Comparison of ENCODE assay signal across 9 cellular contexts in genomic region chr11:10314199-10315072, GRCh38. TPM values are rescaled to one million over a fixed set of nuclear protein-coding genes. Genes with fewer than 3 reads are reported as not detected.
DNase-seq lines count a peak whose midpoint lies in the region; ATAC-seq and TF ChIP-seq lines count a peak whose summit lies in the region.
"Had no signal": no experiment of that assay in that cellular context is flagged by ENCODE, and none has a peak within 500 bp of the region (broad histone marks: within the 10 kb centered on the region; RNA-seq: fewer than 3 reads in every experiment).

No MANE protein-coding gene starts in this region.

- H3K9ac ChIP-seq in smooth muscle cell (ENCODE audit: low read depth) = no peak overlapping the region

- H3K4me3 ChIP-seq in right cardiac atrium (ENCODE audit: low read length) (no peak overlapping the region), smooth muscle cell (no peak overlapping the region)
- H3K4me3 ChIP-seq: lung had no signal

- no peaks in the 10 kb centered on the region for H3K36me3 ChIP-seq in smooth muscle cell (ENCODE audit: low read depth)

- H3K27ac ChIP-seq in right cardiac atrium (ENCODE audit: low read length) = no peak overlapping the region
- H3K27ac ChIP-seq in smooth muscle cell (ENCODE audit: low read depth) = no peak overlapping the region

- peaks cover 2% of the 10 kb centered on the region for H3K4me1 ChIP-seq in right cardiac atrium (ENCODE audit: control insufficient read depth, insufficient read depth, low read length)
- H3K4me1 ChIP-seq in smooth muscle cell (ENCODE audit: low read depth) = peaks cover 25% of the 10 kb centered on the region

- no peaks in the 10 kb centered on the region for H3K79me2 ChIP-seq in smooth muscle cell (ENCODE audit: low read depth)

- no peak overlapping the region for H2AFZ ChIP-seq in smooth muscle cell (ENCODE audit: low read depth)

- intact Hi-C loops in right cardiac atrium (cut with DNase I) = loop anchor here in 1 of 4 donors (10.0 kb wide), 1 partner anchor 50 kb away; no protein-coding TSS in a partner anchor

- no peaks in the 10 kb centered on the region for H3F3A ChIP-seq in smooth muscle cell (ENCODE audit: low read depth)

- peak; percentile 52 for DNase-seq in GM10266 (ENCODE audit: extremely low spot score)
- DNase-seq in right cardiac atrium = no peak
- DNase-seq in smooth muscle cell (lab: John Stamatoyannopoulos, UW; ENCODE audit: unreplicated experiment) = no peak
- DNase-seq in ecto neural progenitor cell (ENCODE audit: low spot score) = no peak
- no peak for DNase-seq in NCI-H146 treated with DMSO at 0.1 percent for 48 hours (lab: John Stamatoyannopoulos, UW; ENCODE audit: unreplicated experiment)

- no peaks in the 10 kb centered on the region for H4K20me1 ChIP-seq in smooth muscle cell (ENCODE audit: low read depth)

- 59% methylated on average over 8 of the region's 8 CpGs for WGBS in right cardiac atrium
- WGBS in smooth muscle cell (ENCODE audit: low lambda C conversion rate) = 79% methylated on average over 8 of the region's 8 CpGs

- peak; percentile 85 for ATAC-seq in GM19467 (IDR thresholded peaks at IDR 0.05; ENCODE audit: unreplicated experiment)
- ATAC-seq in HG03469 (IDR thresholded peaks at IDR 0.05; ENCODE audit: unreplicated experiment) = peak; percentile 57
- peak; percentile 98 for ATAC-seq in SK-N-SH treated with all-trans-retinoic acid at 6 μM for 48 hours
- ATAC-seq in right cardiac atrium = peak; percentile 44 to 62

- H3K4me2 ChIP-seq in smooth muscle cell = no peak overlapping the region

- no peaks in the 10 kb centered on the region for H3K27me3 ChIP-seq in right cardiac atrium (ENCODE audit: control insufficient read depth, insufficient read depth)
- H3K27me3 ChIP-seq in smooth muscle cell (ENCODE audit: low read depth) = no peaks in the 10 kb centered on the region

- no peaks in the 10 kb centered on the region for H3K9me3 ChIP-seq in right cardiac atrium (ENCODE audit: control insufficient read depth, low read length)
- no peaks in the 10 kb centered on the region for H3K9me3 ChIP-seq in smooth muscle cell (replicated peaks; ENCODE audit: low read depth)

- TF ChIP-seq CTCF in GM10266 (IDR thresholded peaks at IDR 0.05; ENCODE audit: control insufficient read depth, insufficient read depth, low read depth, missing control alignments) (no peak), smooth muscle cell (IDR thresholded peaks at IDR 0.05; ENCODE audit: borderline replicate concordance, insufficient read depth, poor library complexity, severe bottlenecking) (no peak)

TF ChIP-seq in SK-N-SH treated with all-trans-retinoic acid at 6 μM for 48 hours, 23 proteins besides CTCF, POLR2A, EP300 and RAD21:
- TF ChIP-seq CSDC2 (CRISPR knock-in tag; IDR thresholded peaks at IDR 0.05) (no peak), PATZ1 (CRISPR knock-in tag; IDR thresholded peaks at IDR 0.05; ENCODE audit: borderline replicate concordance) (no peak), ZNF565 (CRISPR knock-in tag; conservative IDR thresholded peaks at IDR 0.05; ENCODE audit: low read depth) (no peak), SNAI2 (CRISPR knock-in tag; IDR thresholded peaks at IDR 0.05) (no peak), ESRRG (CRISPR knock-in tag; IDR thresholded peaks at IDR 0.05) (no peak), TCF4 (CRISPR knock-in tag; IDR thresholded peaks at IDR 0.05; ENCODE audit: borderline replicate concordance) (no peak), CREB5 (CRISPR knock-in tag; IDR thresholded peaks at IDR 0.05; ENCODE audit: low read depth) (no peak), TSHZ2 (CRISPR knock-in tag; IDR thresholded peaks at IDR 0.05) (no peak), ZNF8 (CRISPR knock-in tag; IDR thresholded peaks at IDR 0.05) (no peak), ZNF70 (CRISPR knock-in tag; IDR thresholded peaks at IDR 0.05) (no peak), ZC3H10 (CRISPR knock-in tag; IDR thresholded peaks at IDR 0.05) (no peak), ZFP3 (CRISPR knock-in tag; IDR thresholded peaks at IDR 0.05) (no peak), TOX (CRISPR knock-in tag; IDR thresholded peaks at IDR 0.05; ENCODE audit: borderline replicate concordance) (no peak), BACH2 (CRISPR knock-in tag; IDR thresholded peaks at IDR 0.05; ENCODE audit: borderline replicate concordance) (no peak), GLIS3 (CRISPR knock-in tag; IDR thresholded peaks at IDR 0.05) (no peak), RARB (CRISPR knock-in tag; IDR thresholded peaks at IDR 0.05) (no peak), OSR1 (CRISPR knock-in tag; IDR thresholded peaks at IDR 0.05) (no peak)

RNA-seq across cellular contexts. Expression of gene ADM, which starts 9.6 kb away (rescaled TPM):
- total RNA-seq in right cardiac atrium = 100 to 1,000 TPM in 3 of 4 donors, 10 to 100 TPM in 1; 57.9 to 219 (median 166) TPM
- polyA plus RNA-seq in right cardiac atrium = 151 TPM
- total RNA-seq in smooth muscle cell = 53.0 and 55.8 TPM in 2 replicates
- 47.6 and 88.3 TPM in 2 replicates for polyA plus RNA-seq in smooth muscle cell

RNA-seq across cellular contexts. Expression of gene SBF2, which starts 20.4 kb away (rescaled TPM):
- 10 to 100 TPM; 20.5 to 32.2 (median 23.3) TPM for total RNA-seq in right cardiac atrium
- polyA plus RNA-seq in right cardiac atrium = 10.8 TPM
- total RNA-seq in smooth muscle cell = 62.5 and 80.7 TPM in 2 replicates
- polyA plus RNA-seq in smooth muscle cell = 19.0 and 25.7 TPM in 2 replicates
